ENCODE assay signal across 10 cellular contexts in genomic region chr9:4334439-4334838, GRCh38. TPM values are rescaled to one million over a fixed set of nuclear protein-coding genes. Genes with fewer than 3 reads are reported as not detected.
DNase-seq lines count a peak whose midpoint lies in the region; ATAC-seq, FAIRE-seq and TF ChIP-seq lines count a peak whose summit lies in the region.
"Had no signal": no experiment of that assay in that cellular context is flagged by ENCODE, and none has a peak within 500 bp of the region (broad histone marks: within the 10 kb centered on the region; RNA-seq: fewer than 3 reads in every experiment).

No MANE protein-coding gene starts in this region.

- intact Hi-C loops in left colon (cut with DNase I, micrococcal nuclease) = loop anchor here in 1 of 2 donors (10.0 kb wide), 1 partner anchor 600 kb away; no protein-coding TSS in a partner anchor

- H3K4me3 Mint-ChIP-seq in activated CD8-positive, alpha-beta memory T cell treated with anti-CD3 and anti-CD28 coated beads, Interleukin-2, amount 10 ng/mL, durations not matched to agents 7 days and 5 days = no peak overlapping the region
- H3K4me3 Mint-ChIP-seq: activated T-cell treated with anti-CD3 and anti-CD28 coated beads, Interleukin-2, amount 50 U/mL, for 4 hours had no signal

- no peak for DNase-seq in activated CD8-positive, alpha-beta memory T cell treated with anti-CD3 and anti-CD28 coated beads, Interleukin-2, amount 10 ng/mL, durations not matched to agents 7 days and 5 days
- DNase-seq in activated CD8-positive, alpha-beta memory T cell treated with anti-CD3 and anti-CD28 coated beads, Interleukin-2, amount 50 U/mL, for 48 hours = no peak
- DNase-seq in bronchial epithelial cell (ENCODE audit: low read depth) (peak; percentile 78), left colon (peak; percentile 16 to 46), coronary artery (ENCODE audit: low spot score) (no peak)
- no peak for DNase-seq in NK-92 treated with Interleukin-12 subunit alpha and Interleukin-12 subunit beta, amount 100 ng/mL, for 24 hours (lab: John Stamatoyannopoulos, UW)
- DNase-seq: activated T-cell treated with anti-CD3 and anti-CD28 coated beads, Interleukin-2, amount 50 U/mL, for 4 hours; NCI-H1048 had no signal

- no peak overlapping the region for H3K27ac Mint-ChIP-seq in activated CD8-positive, alpha-beta memory T cell treated with anti-CD3 and anti-CD28 coated beads, Interleukin-2, amount 10 ng/mL, durations not matched to agents 7 days and 5 days

- no peak overlapping the region for H3K27ac ChIP-seq in coronary artery

- peak; percentile 72 for FAIRE-seq in bronchial epithelial cell (lab: Jason Lieb, UNC)

- peak; percentile 23 for ATAC-seq in activated CD8-positive, alpha-beta memory T cell treated with anti-CD3 and anti-CD28 coated beads, Interleukin-2, amount 10 ng/mL, durations not matched to agents 7 days and 5 days
- ATAC-seq in left colon (peak; percentile 87), HG03520 (IDR thresholded peaks at IDR 0.05; ENCODE audit: unreplicated experiment) (no peak), GM18909 (IDR thresholded peaks at IDR 0.05; ENCODE audit: poor library complexity, unreplicated experiment) (no peak)
- ATAC-seq: activated T-cell treated with anti-CD3 and anti-CD28 coated beads, Interleukin-2, amount 50 U/mL, for 4 hours had no signal

- TF ChIP-seq CTCF in bronchial epithelial cell (IDR thresholded peaks at IDR 0.05; ENCODE audit: insufficient read depth, low read length, severe bottlenecking) = no peak
- TF ChIP-seq CTCF in coronary artery (IDR thresholded peaks at IDR 0.05) = no peak

- peaks cover 1% of the 10 kb centered on the region for H3K4me1 Mint-ChIP-seq in activated CD8-positive, alpha-beta memory T cell treated with anti-CD3 and anti-CD28 coated beads, Interleukin-2, amount 10 ng/mL, durations not matched to agents 7 days and 5 days

- no peaks in the 10 kb centered on the region for H3K36me3 ChIP-seq in bronchial epithelial cell (ENCODE audit: control insufficient read depth, insufficient read depth, low read length)

- CTCF ChIA-PET in activated CD8-positive, alpha-beta memory T cell treated with anti-CD3 and anti-CD28 coated beads, Interleukin-2, amount 10 ng/mL, durations not matched to agents 7 days and 5 days (lab: Charles Lee) = interaction anchor here (1.1 kb wide), 1 partner anchor 18 kb away, joined by 3 read pairs; no protein-coding TSS in a partner anchor

- no peaks in the 10 kb centered on the region for H3K9me3 Mint-ChIP-seq in activated CD8-positive, alpha-beta memory T cell treated with anti-CD3 and anti-CD28 coated beads, Interleukin-2, amount 10 ng/mL, durations not matched to agents 7 days and 5 days (ENCODE audit: low read depth)
- H3K9me3 Mint-ChIP-seq: activated T-cell treated with anti-CD3 and anti-CD28 coated beads, Interleukin-2, amount 50 U/mL, for 4 hours had no signal

- no peaks in the 10 kb centered on the region for H3K27me3 ChIP-seq in bronchial epithelial cell (ENCODE audit: control insufficient read depth, insufficient read depth, low read length)

- H3K36me3 Mint-ChIP-seq in activated CD8-positive, alpha-beta memory T cell treated with anti-CD3 and anti-CD28 coated beads, Interleukin-2, amount 10 ng/mL, durations not matched to agents 7 days and 5 days = no peaks in the 10 kb centered on the region

- H3K4me3 ChIP-seq in bronchial epithelial cell (ENCODE audit: low read depth, low read length) (no peak overlapping the region), coronary artery (no peak overlapping the region)

- H3K27me3 Mint-ChIP-seq in activated CD8-positive, alpha-beta memory T cell treated with anti-CD3 and anti-CD28 coated beads, Interleukin-2, amount 10 ng/mL, durations not matched to agents 7 days and 5 days = peaks cover 9% of the 10 kb centered on the region

RNA-seq across cellular contexts. Expression of gene GLIS3, which starts 34.6 kb away (rescaled TPM):
- total RNA-seq in activated CD8-positive, alpha-beta memory T cell treated with anti-CD3 and anti-CD28 coated beads, Interleukin-2, amount 10 ng/mL, durations not matched to agents 7 days and 5 days = under 1 TPM in 1 of 2 experiments, not detected in 1; 0.30 TPM
- 1.1 and 1.2 TPM in 2 replicates for total RNA-seq in bronchial epithelial cell
- 10 to 100 TPM; 10.6 to 30.9 TPM for total RNA-seq in left colon

Comparison
In these comparisons a context has a peak if more than half of its experiments do, and no peak if none do; other contexts are left out.
1. ATAC-seq: peak in activated CD8-positive, alpha-beta memory T cell treated with anti-CD3 and anti-CD28 coated beads, Interleukin-2, amount 10 ng/mL, durations not matched to agents 7 days and 5 days (single experiment) and left colon (single experiment); none in HG03520 (single experiment) and GM18909 (single experiment).
2. DNase-seq: peak in bronchial epithelial cell (single experiment) and left colon (2 of 2); none in activated CD8-positive, alpha-beta memory T cell treated with anti-CD3 and anti-CD28 coated beads, Interleukin-2, amount 10 ng/mL, durations not matched to agents 7 days and 5 days (single experiment), activated CD8-positive, alpha-beta memory T cell treated with anti-CD3 and anti-CD28 coated beads, Interleukin-2, amount 50 U/mL, for 48 hours (single experiment), coronary artery (single experiment) and NK-92 treated with Interleukin-12 subunit alpha and Interleukin-12 subunit beta, amount 100 ng/mL, for 24 hours (single experiment).